ENCODE assay signal across 9 cellular contexts in the genomic region with DNA sequence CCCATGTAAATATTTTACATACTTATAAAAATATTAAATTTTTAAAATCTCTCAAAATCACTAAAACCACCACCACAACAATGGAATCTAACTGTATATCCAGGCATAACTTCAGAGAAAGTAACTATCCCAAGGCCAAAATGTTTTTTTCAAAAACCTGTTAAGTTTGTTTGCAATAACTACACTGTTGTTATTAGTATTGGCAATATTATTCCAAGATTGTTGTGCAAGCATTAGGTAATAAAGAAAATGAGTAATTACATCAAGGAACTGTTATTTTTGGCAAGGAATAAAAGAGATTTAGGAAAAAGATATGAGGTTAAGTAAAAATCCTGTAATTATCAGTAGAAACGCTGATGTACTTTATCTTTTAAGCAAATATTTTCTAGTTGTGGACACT. TPM values are rescaled to one million over a fixed set of nuclear protein-coding genes. Genes with fewer than 3 reads are reported as not detected.
"Had no signal": no experiment of that assay in that cellular context is flagged by ENCODE, and none has a peak within 500 bp of the region (broad histone marks: within the 10 kb centered on the region; RNA-seq: fewer than 3 reads in every experiment).

No MANE protein-coding gene starts in this region.

- DNase-seq: GDM1, GF-D8 had no signal

- H3K4me3 ChIP-seq: GM12878 had no signal

- FAIRE-seq: G401.6, GM12878, GM12891, GM12892, GM18507, GM19239 had no signal

- ATAC-seq: GM12878 had no signal

RNA-seq across cellular contexts. Expression of a gene that starts 3.4 kb away (rescaled TPM):
- total RNA-seq: G401, GM12878 had no signal
- polyA plus RNA-seq: GM12878 had no signal

RNA-seq across cellular contexts. Expression of a gene that starts 9.2 kb away (rescaled TPM):
- total RNA-seq: G401, GM12878 had no signal
- polyA plus RNA-seq: GM12878 had no signal

RNA-seq across cellular contexts. Expression of a gene that starts 13.0 kb away (rescaled TPM):
- total RNA-seq: G401, GM12878 had no signal
- polyA plus RNA-seq: GM12878 had no signal

RNA-seq across cellular contexts. Expression of a gene that starts 22.2 kb away (rescaled TPM):
- total RNA-seq: G401, GM12878 had no signal
- polyA plus RNA-seq: GM12878 had no signal

RNA-seq across cellular contexts. Expression of a gene that starts 22.3 kb away (rescaled TPM):
- total RNA-seq: G401, GM12878 had no signal
- polyA plus RNA-seq: GM12878 had no signal
